In the genomic region with DNA sequence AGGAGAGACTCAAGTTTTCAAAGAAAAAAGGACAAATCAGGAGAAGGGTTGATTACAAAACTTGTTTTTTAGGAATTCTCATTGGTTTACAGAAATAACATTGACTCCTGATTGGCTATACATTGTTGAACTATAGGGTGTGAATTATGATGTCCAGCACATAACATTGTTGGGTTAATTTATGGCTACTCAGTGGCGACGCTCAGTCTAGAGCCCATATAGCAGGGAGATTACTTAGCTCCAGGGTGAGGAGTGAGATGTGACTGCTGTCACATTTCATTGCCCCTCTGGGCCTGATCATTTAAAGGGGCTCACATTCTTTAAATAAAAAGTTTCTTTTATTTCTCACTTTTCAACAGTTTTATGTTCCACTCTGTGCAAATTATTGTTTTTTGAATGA, we compare ENCODE assay signal across 22 cellular contexts.
"Had no signal": no experiment of that assay in that cellular context is flagged by ENCODE, and none has a peak within 500 bp of the region (broad histone marks: within the 10 kb centered on the region; RNA-seq: fewer than 3 reads in every experiment).

No MANE protein-coding gene starts in this region.

- ATAC-seq: effector memory CD8-positive, alpha-beta T cell; gastrocnemius medialis; left cardiac atrium; lower lobe of right lung; naive thymus-derived CD4-positive, alpha-beta T cell; stimulated activated effector memory CD8-positive, alpha-beta T cell treated with anti-CD3 and anti-CD28 coated beads, Interleukin-12 subunit alpha, Interleukin-12 subunit beta, amount 100 ng/mL, for 72 hours had no signal

- H3K9me3 ChIP-seq: gastrocnemius medialis, heart right ventricle, lower lobe of right lung, ovary, stomach, thyroid gland, vagina had no signal

- H3K4me1 ChIP-seq: gastrocnemius medialis, lower lobe of right lung, vagina had no signal

- H3K4me3 ChIP-seq: gastrocnemius medialis, heart right ventricle, lower lobe of right lung, ovary, stomach, thyroid gland, vagina had no signal

- H3K27ac ChIP-seq: gastrocnemius medialis, lower lobe of right lung, stomach, thyroid gland, vagina had no signal

- H3K27me3 ChIP-seq: gastrocnemius medialis, ovary, stomach, thyroid gland, vagina had no signal

- DNase-seq: cerebellar nuclear complex; cortex of kidney; effector memory CD8-positive, alpha-beta T cell; foreskin fibroblast; gastrocnemius medialis; glutamatergic neuron; heart right ventricle; hippocampal formation; left cardiac atrium; left ventricle myocardium superior; lower lobe of right lung; naive thymus-derived CD4-positive, alpha-beta T cell; occipital lobe; ovary; retina; stimulated activated CD4-positive, alpha-beta T cell treated with anti-CD3 and anti-CD28 coated beads, Interleukin-2, amount 100 ng/mL, for 24 hours; stimulated activated CD4-positive, alpha-beta T cell treated with anti-CD3 and anti-CD28 coated beads, Interleukin-4, amount 100 ng/mL, for 24 hours; stimulated activated naive CD4-positive, alpha-beta T cell treated with Interleukin-2 at 50 U/mL for 16 hours; stomach; thyroid gland had no signal

- H3K36me3 ChIP-seq: gastrocnemius medialis, heart right ventricle, lower lobe of right lung, ovary, stomach, thyroid gland, vagina had no signal
